ENCODE assay signal across 2 cellular contexts in genomic region chr22:28594784-28595324, GRCh38.
TF ChIP-seq lines count a peak whose summit lies in the region.

No MANE protein-coding gene starts in this region.

TF ChIP-seq in IMR-90, 13 proteins besides CTCF, POLR2A, EP300 and RAD21:
- no peak for TF ChIP-seq CHD1 (IDR thresholded peaks at IDR 0.05; ENCODE audit: low read depth, low read length)
- peak; percentile 95 for TF ChIP-seq SMC3 (IDR thresholded peaks at IDR 0.05; ENCODE audit: low read depth, low read length)

TF ChIP-seq in HepG2, 621 proteins besides CTCF, POLR2A, EP300 and RAD21:
- no peak for TF ChIP-seq CEBPG (CRISPR knock-in tag; IDR thresholded peaks at IDR 0.05)
- TF ChIP-seq CC2D1A (CRISPR knock-in tag; IDR thresholded peaks at IDR 0.05) = no peak
- no peak for TF ChIP-seq ZBTB39 (CRISPR knock-in tag; IDR thresholded peaks at IDR 0.05)
- TF ChIP-seq NFKB2 (CRISPR knock-in tag; IDR thresholded peaks at IDR 0.05; ENCODE audit: borderline replicate concordance) = no peak
- no peak for TF ChIP-seq ZNF720 (CRISPR knock-in tag; IDR thresholded peaks at IDR 0.05)
- TF ChIP-seq SNAI1 (CRISPR knock-in tag; IDR thresholded peaks at IDR 0.05; ENCODE audit: borderline replicate concordance) = no peak
- peak; percentile 44; the same call in 1 of the 2 replicates for TF ChIP-seq MIXL1 (CRISPR knock-in tag; IDR thresholded peaks at IDR 0.05)
- TF ChIP-seq ZBTB1 (CRISPR knock-in tag; IDR thresholded peaks at IDR 0.05; ENCODE audit: borderline replicate concordance) = no peak
- no peak for TF ChIP-seq RARA (CRISPR knock-in tag; IDR thresholded peaks at IDR 0.05)
- no peak for TF ChIP-seq ZNF34 (CRISPR knock-in tag; IDR thresholded peaks at IDR 0.05; ENCODE audit: borderline replicate concordance)
- no peak for TF ChIP-seq ZUFSP (CRISPR knock-in tag; IDR thresholded peaks at IDR 0.05; ENCODE audit: borderline replicate concordance)
- TF ChIP-seq, protein P1, sequence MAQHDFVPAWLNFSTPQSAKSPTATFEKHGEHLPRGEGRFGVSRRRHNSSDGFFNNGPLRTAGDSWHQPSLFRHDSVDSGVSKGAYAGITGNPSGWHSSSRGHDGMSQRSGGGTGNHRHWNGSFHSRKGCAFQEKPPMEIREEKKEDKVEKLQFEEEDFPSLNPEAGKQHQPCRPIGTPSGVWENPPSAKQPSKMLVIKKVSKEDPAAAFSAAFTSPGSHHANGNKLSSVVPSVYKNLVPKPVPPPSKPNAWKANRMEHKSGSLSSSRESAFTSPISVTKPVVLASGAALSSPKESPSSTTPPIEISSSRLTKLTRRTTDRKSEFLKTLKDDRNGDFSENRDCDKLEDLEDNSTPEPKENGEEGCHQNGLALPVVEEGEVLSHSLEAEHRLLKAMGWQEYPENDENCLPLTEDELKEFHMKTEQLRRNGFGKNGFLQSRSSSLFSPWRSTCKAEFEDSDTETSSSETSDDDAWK (CRISPR knock-in tag; IDR thresholded peaks at IDR 0.05) = no peak
- TF ChIP-seq, protein P2, sequence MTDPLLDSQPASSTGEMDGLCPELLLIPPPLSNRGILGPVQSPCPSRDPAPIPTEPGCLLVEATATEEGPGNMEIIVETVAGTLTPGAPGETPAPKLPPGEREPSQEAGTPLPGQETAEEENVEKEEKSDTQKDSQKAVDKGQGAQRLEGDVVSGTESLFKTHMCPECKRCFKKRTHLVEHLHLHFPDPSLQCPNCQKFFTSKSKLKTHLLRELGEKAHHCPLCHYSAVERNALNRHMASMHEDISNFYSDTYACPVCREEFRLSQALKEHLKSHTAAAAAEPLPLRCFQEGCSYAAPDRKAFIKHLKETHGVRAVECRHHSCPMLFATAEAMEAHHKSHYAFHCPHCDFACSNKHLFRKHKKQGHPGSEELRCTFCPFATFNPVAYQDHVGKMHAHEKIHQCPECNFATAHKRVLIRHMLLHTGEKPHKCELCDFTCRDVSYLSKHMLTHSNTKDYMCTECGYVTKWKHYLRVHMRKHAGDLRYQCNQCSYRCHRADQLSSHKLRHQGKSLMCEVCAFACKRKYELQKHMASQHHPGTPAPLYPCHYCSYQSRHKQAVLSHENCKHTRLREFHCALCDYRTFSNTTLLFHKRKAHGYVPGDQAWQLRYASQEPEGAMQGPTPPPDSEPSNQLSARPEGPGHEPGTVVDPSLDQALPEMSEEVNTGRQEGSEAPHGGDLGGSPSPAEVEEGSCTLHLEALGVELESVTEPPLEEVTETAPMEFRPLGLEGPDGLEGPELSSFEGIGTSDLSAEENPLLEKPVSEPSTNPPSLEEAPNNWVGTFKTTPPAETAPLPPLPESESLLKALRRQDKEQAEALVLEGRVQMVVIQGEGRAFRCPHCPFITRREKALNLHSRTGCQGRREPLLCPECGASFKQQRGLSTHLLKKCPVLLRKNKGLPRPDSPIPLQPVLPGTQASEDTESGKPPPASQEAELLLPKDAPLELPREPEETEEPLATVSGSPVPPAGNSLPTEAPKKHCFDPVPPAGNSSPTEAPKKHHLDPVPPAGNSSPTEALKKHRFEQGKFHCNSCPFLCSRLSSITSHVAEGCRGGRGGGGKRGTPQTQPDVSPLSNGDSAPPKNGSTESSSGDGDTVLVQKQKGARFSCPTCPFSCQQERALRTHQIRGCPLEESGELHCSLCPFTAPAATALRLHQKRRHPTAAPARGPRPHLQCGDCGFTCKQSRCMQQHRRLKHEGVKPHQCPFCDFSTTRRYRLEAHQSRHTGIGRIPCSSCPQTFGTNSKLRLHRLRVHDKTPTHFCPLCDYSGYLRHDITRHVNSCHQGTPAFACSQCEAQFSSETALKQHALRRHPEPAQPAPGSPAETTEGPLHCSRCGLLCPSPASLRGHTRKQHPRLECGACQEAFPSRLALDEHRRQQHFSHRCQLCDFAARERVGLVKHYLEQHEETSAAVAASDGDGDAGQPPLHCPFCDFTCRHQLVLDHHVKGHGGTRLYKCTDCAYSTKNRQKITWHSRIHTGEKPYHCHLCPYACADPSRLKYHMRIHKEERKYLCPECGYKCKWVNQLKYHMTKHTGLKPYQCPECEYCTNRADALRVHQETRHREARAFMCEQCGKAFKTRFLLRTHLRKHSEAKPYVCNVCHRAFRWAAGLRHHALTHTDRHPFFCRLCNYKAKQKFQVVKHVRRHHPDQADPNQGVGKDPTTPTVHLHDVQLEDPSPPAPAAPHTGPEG (CRISPR knock-in tag; IDR thresholded peaks at IDR 0.05) = no peak
- TF ChIP-seq ZFP37 (CRISPR knock-in tag; IDR thresholded peaks at IDR 0.05; ENCODE audit: borderline replicate concordance) = no peak
- TF ChIP-seq SMC3 (IDR thresholded peaks at IDR 0.05; ENCODE audit: low read length) = peak; percentile 90
- TF ChIP-seq ZBTB3 (CRISPR knock-in tag; IDR thresholded peaks at IDR 0.05; ENCODE audit: borderline replicate concordance, low read depth) = no peak
- no peak for TF ChIP-seq FIP1L1 (IDR thresholded peaks at IDR 0.05; ENCODE audit: borderline replicate concordance, insufficient read depth, low read depth, low read length)
- TF ChIP-seq, protein P3, sequence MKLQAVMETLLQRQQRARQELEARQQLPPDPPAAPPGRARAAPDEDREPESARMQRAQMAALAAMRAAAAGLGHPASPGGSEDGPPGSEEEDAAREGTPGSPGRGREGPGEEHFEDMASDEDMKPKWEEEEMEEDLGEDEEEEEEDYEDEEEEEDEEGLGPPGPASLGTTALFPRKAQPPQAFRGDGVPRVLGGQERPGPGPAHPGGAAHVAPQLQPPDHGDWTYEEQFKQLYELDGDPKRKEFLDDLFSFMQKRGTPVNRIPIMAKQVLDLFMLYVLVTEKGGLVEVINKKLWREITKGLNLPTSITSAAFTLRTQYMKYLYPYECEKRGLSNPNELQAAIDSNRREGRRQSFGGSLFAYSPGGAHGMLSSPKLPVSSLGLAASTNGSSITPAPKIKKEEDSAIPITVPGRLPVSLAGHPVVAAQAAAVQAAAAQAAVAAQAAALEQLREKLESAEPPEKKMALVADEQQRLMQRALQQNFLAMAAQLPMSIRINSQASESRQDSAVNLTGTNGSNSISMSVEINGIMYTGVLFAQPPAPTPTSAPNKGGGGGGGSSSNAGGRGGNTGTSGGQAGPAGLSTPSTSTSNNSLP (IDR thresholded peaks at IDR 0.05; ENCODE audit: low read depth, low read length) = peak; percentile 45; the same call in 1 of the 2 replicates
- TF ChIP-seq KIAA2018 (CRISPR knock-in tag; IDR thresholded peaks at IDR 0.05; ENCODE audit: borderline replicate concordance) = no peak
- TF ChIP-seq STAG1 (CRISPR knock-in tag; IDR thresholded peaks at IDR 0.05) = peak; percentile 90
- no peak for TF ChIP-seq ATF1 (CRISPR knock-in tag; IDR thresholded peaks at IDR 0.05)
- no peak for TF ChIP-seq NPAS2 (CRISPR knock-in tag; IDR thresholded peaks at IDR 0.05; ENCODE audit: borderline replicate concordance)
